Comparison of ENCODE assay signal across 8 cellular contexts in the genomic region with DNA sequence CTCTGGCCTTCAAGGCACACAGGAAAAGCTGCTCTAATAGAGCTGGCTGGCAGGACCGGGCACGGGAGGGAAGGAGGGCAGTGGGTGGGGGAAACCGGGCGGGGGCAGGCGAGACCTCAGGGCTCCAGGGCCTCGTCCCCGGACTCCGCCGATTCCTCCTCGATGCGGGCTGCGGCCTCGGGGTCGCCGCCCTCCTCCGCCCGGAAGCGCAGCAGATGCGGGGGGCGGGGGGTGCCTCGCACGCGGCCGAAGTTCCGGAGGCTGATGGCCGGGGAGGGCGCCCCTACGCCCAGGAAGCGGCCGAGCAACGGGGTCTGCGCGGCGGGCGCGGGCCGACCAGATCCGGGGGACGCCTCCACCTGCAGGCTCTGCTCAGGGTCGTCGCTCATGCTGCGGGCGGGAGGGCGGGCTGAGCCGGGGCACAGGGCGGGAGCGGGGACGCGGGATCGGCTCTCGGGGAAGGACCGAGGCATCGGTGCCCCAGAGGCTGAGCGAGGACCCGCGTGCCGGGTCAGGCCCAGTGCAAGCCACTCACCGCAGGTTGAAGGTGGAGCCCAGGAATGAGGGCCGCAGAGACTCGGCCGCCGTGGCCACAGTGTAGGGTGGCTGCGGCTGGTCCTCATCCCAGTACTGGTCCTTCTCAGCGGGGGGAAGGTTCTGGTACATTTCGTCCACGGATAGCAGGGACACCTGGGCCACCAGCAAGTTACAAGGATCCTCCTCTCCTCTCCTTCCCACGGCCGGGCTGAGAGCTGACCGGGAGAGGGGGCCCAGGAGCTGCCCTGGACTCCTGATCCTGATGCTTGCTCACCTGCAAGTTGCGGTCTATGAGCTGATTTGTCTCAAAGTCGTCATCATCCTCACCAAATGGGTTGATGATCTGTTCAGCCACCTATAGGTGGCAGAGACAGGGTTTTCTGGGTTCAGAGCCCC. TPM values are rescaled to one million over a fixed set of nuclear protein-coding genes. Genes with fewer than 3 reads are reported as not detected.
A peak's percentile ranks its signal among the peaks of the same experiment; 100 is the strongest.
DNase-seq lines count a peak whose midpoint lies in the region; ATAC-seq, FAIRE-seq and TF ChIP-seq lines count a peak whose summit lies in the region.

No MANE protein-coding gene starts in this region.

- H3K9ac ChIP-seq in smooth muscle cell (ENCODE audit: low read depth): no peak overlapping the region

- H3K4me1 Mint-ChIP-seq in activated naive CD4-positive, alpha-beta T cell treated with anti-CD3 and anti-CD28 coated beads for 36 hours (ENCODE audit: low read depth): peaks cover 33% of the 10 kb centered on the region

- DNase-seq in Right ventricle myocardium inferior (ENCODE audit: missing footprints): no peak
- no peak for DNase-seq in cardiac septum (ENCODE audit: low spot score)
- DNase-seq in activated naive CD4-positive, alpha-beta T cell treated with anti-CD3 and anti-CD28 coated beads for 36 hours: peak; percentile 45
- DNase-seq in iPS DF 6.9 (ENCODE audit: low read depth, low spot score): no peak
- DNase-seq in smooth muscle cell (lab: John Stamatoyannopoulos, UW; ENCODE audit: unreplicated experiment): no peak
- DNase-seq in urothelium cell line (ENCODE audit: low spot score): no peak

- no peak overlapping the region for H3K27ac ChIP-seq in iPS DF 6.9 (ENCODE audit: low read length)
- H3K27ac ChIP-seq in smooth muscle cell (ENCODE audit: low read depth): no peak overlapping the region

- H3K79me2 ChIP-seq in smooth muscle cell (ENCODE audit: low read depth): no peaks in the 10 kb centered on the region

- ATAC-seq in Right ventricle myocardium inferior (peak; percentile 38), GM19463 (IDR thresholded peaks at IDR 0.05; ENCODE audit: unreplicated experiment) (no peak), GM21619 (IDR thresholded peaks at IDR 0.05; ENCODE audit: unreplicated experiment) (no peak)

- H3K4me2 ChIP-seq in smooth muscle cell: peak overlapping the region; percentile 95

- H3K4me1 ChIP-seq in iPS DF 6.9 (ENCODE audit: control insufficient read depth, insufficient read depth, low read length) (peaks cover 7% of the 10 kb centered on the region), smooth muscle cell (ENCODE audit: low read depth) (peaks cover 12% of the 10 kb centered on the region)

- H3K27me3 Mint-ChIP-seq in activated naive CD4-positive, alpha-beta T cell treated with anti-CD3 and anti-CD28 coated beads for 36 hours (ENCODE audit: low read depth): no peaks in the 10 kb centered on the region

- H3K27me3 ChIP-seq in iPS DF 6.9 (ENCODE audit: control insufficient read depth, insufficient read depth, low read length): no peaks in the 10 kb centered on the region
- no peaks in the 10 kb centered on the region for H3K27me3 ChIP-seq in smooth muscle cell (ENCODE audit: low read depth)

- H3K9me3 ChIP-seq in iPS DF 6.9 (ENCODE audit: control insufficient read depth, insufficient read depth, low read length) (no peaks in the 10 kb centered on the region), smooth muscle cell (replicated peaks; ENCODE audit: low read depth) (no peaks in the 10 kb centered on the region)

- intact Hi-C loops in Right ventricle myocardium inferior (cut with DNase I): no loop called here
- intact Hi-C loops in cardiac septum (cut with DNase I): no loop called here
- intact Hi-C loops in activated naive CD4-positive, alpha-beta T cell treated with anti-CD3 and anti-CD28 coated beads for 36 hours (cut with micrococcal nuclease): loop anchor here (1.0 to 5.0 kb wide), 6 partner anchors 9 to 518 kb away; a partner anchor contains a TSS

- no peak for TF ChIP-seq CTCF in smooth muscle cell (IDR thresholded peaks at IDR 0.05; ENCODE audit: borderline replicate concordance, insufficient read depth, poor library complexity, severe bottlenecking)

- H3K36me3 ChIP-seq in iPS DF 6.9 (ENCODE audit: control insufficient read depth, insufficient read depth, low read length) (no peaks in the 10 kb centered on the region), smooth muscle cell (ENCODE audit: low read depth) (no peaks in the 10 kb centered on the region)

- WGBS in iPS DF 6.9 (ENCODE audit: insufficient coverage, insufficient read length): no CpG with 5 or more reads among the region's 71 CpGs
- whole genome bisulfite sequencing in smooth muscle cell (ENCODE audit: low lambda C conversion rate): 12% methylated on average over 43 of the region's 71 CpGs

- H3K9me3 Mint-ChIP-seq in activated naive CD4-positive, alpha-beta T cell treated with anti-CD3 and anti-CD28 coated beads for 36 hours: no peaks in the 10 kb centered on the region

- no peak for FAIRE-seq in urothelium cell line (lab: Jason Lieb, UNC)

- H4K20me1 ChIP-seq in smooth muscle cell (ENCODE audit: low read depth): peaks cover 16% of the 10 kb centered on the region

- peak overlapping the region; percentile 16; the same call in 1 of the 2 replicates for H3K4me3 ChIP-seq in iPS DF 6.9 (ENCODE audit: low read length)
- H3K4me3 ChIP-seq in smooth muscle cell: peak overlapping the region; percentile 53

- H3F3A ChIP-seq in smooth muscle cell (ENCODE audit: low read depth): peaks cover 14% of the 10 kb centered on the region

- H2AFZ ChIP-seq in smooth muscle cell (ENCODE audit: low read depth): peak overlapping the region; percentile 72

- H3K27ac Mint-ChIP-seq in activated naive CD4-positive, alpha-beta T cell treated with anti-CD3 and anti-CD28 coated beads for 36 hours: peak overlapping the region; percentile 56

- CTCF ChIA-PET in activated naive CD4-positive, alpha-beta T cell treated with anti-CD3 and anti-CD28 coated beads for 36 hours (lab: Charles Lee): interaction anchor here (0.7 to 3.9 kb wide), 10 partner anchors 9 to 227 kb away, joined by 3 to 28 read pairs (median 5); a partner anchor contains a TSS

- peaks cover 31% of the 10 kb centered on the region for H3K36me3 Mint-ChIP-seq in activated naive CD4-positive, alpha-beta T cell treated with anti-CD3 and anti-CD28 coated beads for 36 hours (ENCODE audit: low read depth)

- H3K4me3 Mint-ChIP-seq in activated naive CD4-positive, alpha-beta T cell treated with anti-CD3 and anti-CD28 coated beads for 36 hours: peak overlapping the region; percentile 72

RNA-seq across cellular contexts. Expression of a gene that starts 3.6 kb away (rescaled TPM):
- total RNA-seq in Right ventricle myocardium inferior (not detected), cardiac septum (0.11 TPM), smooth muscle cell (0.54 TPM in 1 of 2 replicates, not detected in the other)
- total RNA-seq in activated naive CD4-positive, alpha-beta T cell treated with anti-CD3 and anti-CD28 coated beads for 36 hours: under 1 TPM; 0.74 to 0.79 TPM
- polyA plus RNA-seq in smooth muscle cell: 0.78 and 0.89 TPM in 2 replicates

RNA-seq across cellular contexts. Expression of a gene that starts 9.0 kb away (rescaled TPM):
- total RNA-seq in Right ventricle myocardium inferior (833 TPM), cardiac septum (581 TPM), smooth muscle cell (2,002 and 2,330 TPM in 2 replicates)
- 1,000 to 10,000 TPM; 3,619 to 3,772 TPM for total RNA-seq in activated naive CD4-positive, alpha-beta T cell treated with anti-CD3 and anti-CD28 coated beads for 36 hours
- 478 and 530 TPM in 2 replicates for polyA plus RNA-seq in smooth muscle cell

RNA-seq across cellular contexts. Expression of a gene that starts 15.8 kb away (rescaled TPM):
- total RNA-seq in Right ventricle myocardium inferior: 6.4 TPM
- 8.4 TPM for total RNA-seq in cardiac septum
- 10 to 100 TPM; 44.2 to 46.7 TPM for total RNA-seq in activated naive CD4-positive, alpha-beta T cell treated with anti-CD3 and anti-CD28 coated beads for 36 hours
- 26.2 and 42.0 TPM in 2 replicates for total RNA-seq in smooth muscle cell
- polyA plus RNA-seq in smooth muscle cell: 39.7 and 71.6 TPM in 2 replicates

RNA-seq across cellular contexts. Expression of a gene that starts 22.8 kb away (rescaled TPM):
- total RNA-seq in Right ventricle myocardium inferior (1.0 TPM), cardiac septum (not detected), smooth muscle cell (1.1 and 2.0 TPM in 2 replicates)
- under 1 TPM; 0.62 to 0.67 TPM for total RNA-seq in activated naive CD4-positive, alpha-beta T cell treated with anti-CD3 and anti-CD28 coated beads for 36 hours
- polyA plus RNA-seq in smooth muscle cell: 1.6 and 5.8 TPM in 2 replicates

RNA-seq across cellular contexts. Expression of a gene that starts 24.0 kb away (rescaled TPM):
- total RNA-seq in Right ventricle myocardium inferior: 2.8 TPM
- 4.4 TPM for total RNA-seq in cardiac septum
- 1 to 10 TPM; 5.9 to 6.7 TPM for total RNA-seq in activated naive CD4-positive, alpha-beta T cell treated with anti-CD3 and anti-CD28 coated beads for 36 hours
- total RNA-seq in smooth muscle cell: 9.5 and 11.9 TPM in 2 replicates
- polyA plus RNA-seq in smooth muscle cell: 11.0 and 27.4 TPM in 2 replicates
